In genomic region chr1:206696812-206697585, GRCh38 we compare ENCODE assay signal across 15 cellular contexts. TPM values are rescaled to one million over a fixed set of nuclear protein-coding genes. Genes with fewer than 3 reads are reported as not detected.
DNase-seq lines count a peak whose midpoint lies in the region; ATAC-seq and TF ChIP-seq lines count a peak whose summit lies in the region.
"Had no signal": no experiment of that assay in that cellular context is flagged by ENCODE, and none has a peak within 500 bp of the region (broad histone marks: within the 10 kb centered on the region; RNA-seq: fewer than 3 reads in every experiment).

No MANE protein-coding gene starts in this region.

- WGBS in right lobe of liver (ENCODE audit: insufficient coverage, low coverage, low lambda C conversion rate, missing lambda C conversion rate), result 33% methylated on average over 3 of the region's 4 CpGs

- H3K36me3 ChIP-seq in right lobe of liver (no peaks in the 10 kb centered on the region), upper lobe of right lung (peaks cover 5% of the 10 kb centered on the region), PC-9 (ENCODE audit: low read depth) (no peaks in the 10 kb centered on the region), SJCRH30 (peaks cover 14% of the 10 kb centered on the region)
- H3K36me3 ChIP-seq: thoracic aorta had no signal

- H3K27ac ChIP-seq in right lobe of liver (peak overlapping the region; percentile 17 to 75 (median 41)), upper lobe of right lung (no peak overlapping the region), PC-9 (no peak overlapping the region), SJCRH30 (no peak overlapping the region)
- H3K27ac ChIP-seq: SJSA1, thoracic aorta had no signal

- no peak for TF ChIP-seq POLR2A in right lobe of liver (IDR thresholded peaks at IDR 0.05)

- no peak for DNase-seq in Right ventricle myocardium inferior (ENCODE audit: missing footprints)
- DNase-seq in cardiac septum (ENCODE audit: low spot score), result no peak
- peak; percentile 36 to 45 for DNase-seq in cardiac fibroblast (ENCODE audit: low read depth in 2 of 2)
- DNase-seq in right lobe of liver, result no peak
- peak; percentile 13 for DNase-seq in upper lobe of right lung
- no peak for DNase-seq in PC-9
- DNase-seq in SJCRH30, result no peak
- DNase-seq: DMS79 treated with DMSO at 0.1 percent for 48 hours, NCI-H1930, NCI-H82 had no signal

- intact Hi-C loops in Right ventricle myocardium inferior (cut with DNase I), result loop anchor here (10.0 kb wide), 1 partner anchor 1118 kb away; no protein-coding TSS in a partner anchor
- intact Hi-C loops in cardiac septum (cut with DNase I), result no loop called here
- intact Hi-C loops in right lobe of liver (cut with DNase I), result no loop called here
- intact Hi-C loops in upper lobe of right lung (cut with DNase I), result no loop called here
- intact Hi-C loops in PC-9 (cut with micrococcal nuclease; ENCODE audit: unreplicated experiment), result no loop called here

- no peaks in the 10 kb centered on the region for H3F3A ChIP-seq in PC-9 (ENCODE audit: insufficient read depth, low read depth)

- H3K4me1 ChIP-seq in right lobe of liver, result peaks cover 8 to 78% (median 45%) of the 10 kb centered on the region in 4 donors
- H3K4me1 ChIP-seq in upper lobe of right lung, result peaks cover 60% of the 10 kb centered on the region
- 0 out of 2 replicates have a peak, but pooled peaks cover 4% of the 10 kb centered on the region for H3K4me1 ChIP-seq in PC-9 (replicated peaks; ENCODE audit: insufficient read depth)
- peaks cover 45% of the 10 kb centered on the region for H3K4me1 ChIP-seq in SJCRH30

- H3K9me2 ChIP-seq in PC-9 (ENCODE audit: insufficient read depth), result no peaks in the 10 kb centered on the region

- BruUV-seq in PC-9 (replicated peaks; lab: Mats Ljungman, UMichigan), result no TSS peak

- H3K4me3 ChIP-seq in cardiac fibroblast (replicated peaks in 1 of 2; ENCODE audit: low read depth in 2 of 2, low read length in 2 of 2) (no peak overlapping the region), right lobe of liver (no peak overlapping the region), upper lobe of right lung (no peak overlapping the region), PC-9 (no peak overlapping the region), SJCRH30 (no peak overlapping the region)
- H3K4me3 ChIP-seq: SJSA1, thoracic aorta had no signal

- H2AFZ ChIP-seq in PC-9, result no peak overlapping the region

- peaks cover 55% of the 10 kb centered on the region for H4K20me1 ChIP-seq in PC-9 (ENCODE audit: insufficient read depth)

- peaks cover 71% of the 10 kb centered on the region for H3K79me2 ChIP-seq in PC-9 (ENCODE audit: low read depth)

- CTCF ChIA-PET in PC-9 (lab: Charles Lee), result no interaction called here

- no peak overlapping the region for H3K4me2 ChIP-seq in PC-9

- ATAC-seq in Right ventricle myocardium inferior, result peak; percentile 45
- peak; percentile 11 to 52 (median 47) for ATAC-seq in right lobe of liver
- no peak for ATAC-seq in upper lobe of right lung
- no peak for ATAC-seq in HG02870 (IDR thresholded peaks at IDR 0.05; ENCODE audit: unreplicated experiment)
- ATAC-seq: esophagus mucosa, HCT116 had no signal

- H3K27me3 ChIP-seq in right lobe of liver (no peaks in the 10 kb centered on the region), upper lobe of right lung (no peaks in the 10 kb centered on the region), PC-9 (ENCODE audit: insufficient read depth, low read depth) (no peaks in the 10 kb centered on the region), SJCRH30 (no peaks in the 10 kb centered on the region)
- H3K27me3 ChIP-seq: SJSA1 had no signal

- H3K9me3 ChIP-seq in right lobe of liver (no peaks in the 10 kb centered on the region), upper lobe of right lung (no peaks in the 10 kb centered on the region), PC-9 (ENCODE audit: insufficient read depth, low read depth) (no peaks in the 10 kb centered on the region), SJCRH30 (replicated peaks) (no peaks in the 10 kb centered on the region)
- H3K9me3 ChIP-seq: SJSA1, thoracic aorta had no signal

- POLR2A ChIA-PET in PC-9 (lab: Charles Lee; ENCODE audit: unreplicated experiment), result no interaction called here

- TF ChIP-seq CTCF in cardiac fibroblast (IDR thresholded peaks at IDR 0.05; ENCODE audit: low read depth, low read length) (no peak), right lobe of liver (IDR thresholded peaks at IDR 0.05) (no peak), upper lobe of right lung (IDR thresholded peaks at IDR 0.05) (no peak), PC-9 (conservative IDR thresholded peaks at IDR 0.05) (no peak)

RNA-seq across cellular contexts. Expression of gene MAPKAPK2, which starts 12.3 kb away (rescaled TPM):
- 214 TPM for total RNA-seq in Right ventricle myocardium inferior
- total RNA-seq in cardiac septum, result 242 TPM
- total RNA-seq in right lobe of liver, result 10 to 100 TPM; 25.6 to 46.6 (median 34.0) TPM
- 92.3 TPM for total RNA-seq in upper lobe of right lung
- total RNA-seq in PC-9 (2021), result 62.6 and 70.6 TPM in 2 replicates
- 64.4 and 67.6 TPM in 2 replicates for total RNA-seq in SJCRH30 (2014; rRNA removed; shearing (Covaris generic))

Comparison
In these comparisons a context has a peak if more than half of its experiments do, and no peak if none do; other contexts are left out.
1. ATAC-seq: peak in Right ventricle myocardium inferior (single experiment) and right lobe of liver (4 of 4); none in upper lobe of right lung (single experiment) and HG02870 (single experiment).
2. DNase-seq: peak in cardiac fibroblast (2 of 2) and upper lobe of right lung (single experiment); none in Right ventricle myocardium inferior (single experiment), cardiac septum (single experiment), right lobe of liver (0 of 3), PC-9 (0 of 2) and SJCRH30 (0 of 2).
3. H3K27ac ChIP-seq: peak in right lobe of liver (3 of 3); none in upper lobe of right lung (single experiment), PC-9 (single experiment) and SJCRH30 (single experiment).